In genomic region chr12:28620281-28620680, GRCh38 we compare ENCODE assay signal across 1 cellular context.
TF ChIP-seq lines count a peak whose summit lies in the region.

No MANE protein-coding gene starts in this region.

TF ChIP-seq in SK-N-SH treated with all-trans-retinoic acid at 6 μM for 48 hours, 23 proteins besides CTCF, POLR2A, EP300 and RAD21 (continued from another document):
- TF ChIP-seq TSHZ2 (CRISPR knock-in tag; IDR thresholded peaks at IDR 0.05) (no peak), ZNF565 (CRISPR knock-in tag; conservative IDR thresholded peaks at IDR 0.05; ENCODE audit: low read depth) (no peak), CREB5 (CRISPR knock-in tag; IDR thresholded peaks at IDR 0.05; ENCODE audit: low read depth) (no peak)
